In genomic region chr19:18208098-18208951, GRCh38 we compare ENCODE assay signal across 8 cellular contexts. TPM values are rescaled to one million over a fixed set of nuclear protein-coding genes. Genes with fewer than 3 reads are reported as not detected.
A peak's percentile ranks its signal among the peaks of the same experiment; 100 is the strongest.
DNase-seq lines count a peak whose midpoint lies in the region; ATAC-seq and TF ChIP-seq lines count a peak whose summit lies in the region.

No MANE protein-coding gene starts in this region.

- H3K36me3 Mint-ChIP-seq in effector memory CD8-positive, alpha-beta T cell (ENCODE audit: insufficient read depth): peaks cover 20% of the 10 kb centered on the region

- H3K4me3 Mint-ChIP-seq in effector memory CD8-positive, alpha-beta T cell: no peak overlapping the region

- no peak overlapping the region for H3K27ac Mint-ChIP-seq in effector memory CD8-positive, alpha-beta T cell

- no peak for ATAC-seq in effector memory CD8-positive, alpha-beta T cell (replicated peaks)
- no peak for ATAC-seq in omental fat pad (ENCODE audit: low FRiP score)
- no peak for ATAC-seq in HG03378 (IDR thresholded peaks at IDR 0.05; ENCODE audit: unreplicated experiment)
- ATAC-seq in GM19351 (IDR thresholded peaks at IDR 0.05; ENCODE audit: unreplicated experiment): no peak

- no peaks in the 10 kb centered on the region for H3K9me3 Mint-ChIP-seq in effector memory CD8-positive, alpha-beta T cell

- DNase-seq in AG08395 (ENCODE audit: low spot score) (peak; percentile 70), GM20000 (ENCODE audit: low spot score) (peak; percentile 69), UCSD-AML1 (lab: John Stamatoyannopoulos, UW; ENCODE audit: unreplicated experiment) (peak; percentile 47), omental fat pad (ENCODE audit: low spot score) (peak; percentile 37), OCI-M2 (lab: John Stamatoyannopoulos, UW; ENCODE audit: unreplicated experiment) (no peak)
- DNase-seq in effector memory CD8-positive, alpha-beta T cell: peak; percentile 37 to 45 (median 40)

- peaks cover 8% of the 10 kb centered on the region in 2 donors for H3K4me1 Mint-ChIP-seq in effector memory CD8-positive, alpha-beta T cell (ENCODE audit: low read depth in 2 of 2)

- peaks cover 9 to 28% of the 10 kb centered on the region in 2 donors for H3K27me3 Mint-ChIP-seq in effector memory CD8-positive, alpha-beta T cell

- TF ChIP-seq CTCF in GM20000 (IDR thresholded peaks at IDR 0.05; ENCODE audit: extremely low read depth, missing control alignments) (peak; percentile 48), omental fat pad (IDR thresholded peaks at IDR 0.05) (peak in 1 of 3 donors; percentile 5)

RNA-seq across cellular contexts. Expression of gene RAB3A, which starts 4.5 kb away (rescaled TPM):
- 1 to 10 TPM in 1 of 4 donors, under 1 TPM in 1, not detected in 2; 0.63 to 2.0 TPM for total RNA-seq in omental fat pad

RNA-seq across cellular contexts. Expression of gene MPV17L2, which starts 15.3 kb away (rescaled TPM):
- total RNA-seq in omental fat pad: 10 to 100 TPM; 19.6 to 29.7 (median 22.5) TPM

RNA-seq across cellular contexts. Expression of gene PDE4C, which starts 17.9 kb away (rescaled TPM):
- total RNA-seq in omental fat pad: 1 to 10 TPM in 1 of 4 donors, under 1 TPM in 2, not detected in 1; 0.12 to 1.5 (median 0.63) TPM

RNA-seq across cellular contexts. Expression of gene IFI30, which starts 34.7 kb away (rescaled TPM):
- 100 to 1,000 TPM in 2 of 4 donors, 10 to 100 TPM in 2; 74.8 to 466 (median 148) TPM for total RNA-seq in omental fat pad

RNA-seq across cellular contexts. Expression of gene PIK3R2, which starts 55.4 kb away (rescaled TPM):
- 10 to 100 TPM in 1 of 4 donors, 1 to 10 TPM in 3; 6.3 to 11.7 (median 7.4) TPM for total RNA-seq in omental fat pad
